Comparison of ENCODE assay signal across 6 cellular contexts in genomic region chr5:177498013-177498847, GRCh38. TPM values are rescaled to one million over a fixed set of nuclear protein-coding genes. Genes with fewer than 3 reads are reported as not detected.
A peak's percentile ranks its signal among the peaks of the same experiment; 100 is the strongest.
DNase-seq lines count a peak whose midpoint lies in the region; ATAC-seq and TF ChIP-seq lines count a peak whose summit lies in the region.

No MANE protein-coding gene starts in this region.

- H3K9ac ChIP-seq in DND-41 (ENCODE audit: low read depth, low read length): peak overlapping the region; percentile 33

- peak overlapping the region; percentile 71 for H2AFZ ChIP-seq in DND-41 (ENCODE audit: low read depth, low read length)

- H4K20me1 ChIP-seq in DND-41 (ENCODE audit: insufficient read depth, low read length): peaks cover 5% of the 10 kb centered on the region

- 10% methylated on average over 48 of the region's 48 CpGs for WGBS in urinary bladder

- H3K4me3 ChIP-seq in DND-41 (ENCODE audit: low read depth in 1 of 2, low read length in 2 of 2) (peak overlapping the region in 1 of 2 experiments; percentile 66; a peak in 2 of 4 replicates), left ventricle myocardium inferior (peak overlapping the region; percentile 96), urinary bladder (ENCODE audit: low read depth, low read length) (peak overlapping the region; percentile 74)

- DNase-seq in DND-41 (no peak), OCI-M2 (lab: John Stamatoyannopoulos, UW; ENCODE audit: unreplicated experiment) (peak; percentile 19), left ventricle myocardium inferior (peak; percentile 56), UCSD-AML1 (lab: John Stamatoyannopoulos, UW; ENCODE audit: unreplicated experiment) (no peak)
- DNase-seq in stimulated activated naive CD4-positive, alpha-beta T cell (lab: John Stamatoyannopoulos, UW): no peak

- peak overlapping the region; percentile 94 for H3K4me2 ChIP-seq in DND-41 (ENCODE audit: insufficient read depth, low read length)

- H3K79me2 ChIP-seq in DND-41 (ENCODE audit: insufficient read depth, low read length): no peaks in the 10 kb centered on the region

- H3K27ac ChIP-seq in DND-41 (ENCODE audit: low read length): no peak overlapping the region
- peak overlapping the region; percentile 95 for H3K27ac ChIP-seq in left ventricle myocardium inferior (replicated peaks)
- peak overlapping the region; percentile 14 for H3K27ac ChIP-seq in urinary bladder (ENCODE audit: low read depth)

- TF ChIP-seq CTCF in DND-41 (IDR thresholded peaks at IDR 0.05; ENCODE audit: borderline replicate concordance, extremely low read depth, low read length, poor library complexity, severe bottlenecking) (no peak), left ventricle myocardium inferior (IDR thresholded peaks at IDR 0.05; ENCODE audit: borderline replicate concordance) (no peak)

- H3K9me3 ChIP-seq in DND-41 (ENCODE audit: insufficient read depth, low read length, severe bottlenecking) (no peaks in the 10 kb centered on the region), left ventricle myocardium inferior (replicated peaks) (no peaks in the 10 kb centered on the region)

- no peaks in the 10 kb centered on the region for H3K36me3 ChIP-seq in DND-41 (ENCODE audit: insufficient read depth, low read length)
- no peaks in the 10 kb centered on the region for H3K36me3 ChIP-seq in left ventricle myocardium inferior
- H3K36me3 ChIP-seq in urinary bladder (ENCODE audit: insufficient read depth): no peaks in the 10 kb centered on the region

- intact Hi-C loops in left ventricle myocardium inferior (cut with micrococcal nuclease): no loop called here

- ATAC-seq in DND-41 (ENCODE audit: insufficient read depth, low read depth): no peak

- H3K4me1 ChIP-seq in DND-41 (ENCODE audit: insufficient read depth, low read length): peaks cover 24% of the 10 kb centered on the region
- H3K4me1 ChIP-seq in left ventricle myocardium inferior: peaks cover 76% of the 10 kb centered on the region
- H3K4me1 ChIP-seq in urinary bladder (ENCODE audit: insufficient read depth): no peaks in the 10 kb centered on the region

- H3K27me3 ChIP-seq in DND-41 (ENCODE audit: insufficient read depth, low read length, poor library complexity): no peaks in the 10 kb centered on the region
- H3K27me3 ChIP-seq in left ventricle myocardium inferior (ENCODE audit: low read depth): no peaks in the 10 kb centered on the region

RNA-seq across cellular contexts. Expression of gene PDLIM7, which starts 0.8 kb away (rescaled TPM):
- total RNA-seq in left ventricle myocardium inferior (54.4 TPM), urinary bladder (102 TPM)
- polyA plus RNA-seq in urinary bladder: 728 TPM

RNA-seq across cellular contexts. Expression of gene DOK3, which starts 11.4 kb away (rescaled TPM):
- total RNA-seq in left ventricle myocardium inferior (3.3 TPM), urinary bladder (2.9 TPM)
- 8.5 TPM for polyA plus RNA-seq in urinary bladder

RNA-seq across cellular contexts. Expression of gene DDX41, which starts 18.5 kb away (rescaled TPM):
- total RNA-seq in left ventricle myocardium inferior (29.7 TPM), urinary bladder (27.4 TPM)
- 65.6 TPM for polyA plus RNA-seq in urinary bladder

RNA-seq across cellular contexts. Expression of gene DBN1, which starts 24.8 kb away (rescaled TPM):
- total RNA-seq in left ventricle myocardium inferior (21.8 TPM), urinary bladder (53.9 TPM)
- polyA plus RNA-seq in urinary bladder: 96.5 TPM

RNA-seq across cellular contexts. Expression of gene PRR7, which starts 51.6 kb away (rescaled TPM):
- 2.1 TPM for total RNA-seq in left ventricle myocardium inferior
- total RNA-seq in urinary bladder: 0.58 TPM
- 2.4 TPM for polyA plus RNA-seq in urinary bladder

Comparison
In these comparisons a context has a peak if more than half of its experiments do, and no peak if none do; other contexts are left out.
1. DNase-seq: peak in OCI-M2 (single experiment) and left ventricle myocardium inferior (single experiment); none in DND-41 (single experiment), stimulated activated naive CD4-positive, alpha-beta T cell (0 of 6) and UCSD-AML1 (single experiment).